8 cellular contexts compared by ENCODE assay signal in the genomic region with DNA sequence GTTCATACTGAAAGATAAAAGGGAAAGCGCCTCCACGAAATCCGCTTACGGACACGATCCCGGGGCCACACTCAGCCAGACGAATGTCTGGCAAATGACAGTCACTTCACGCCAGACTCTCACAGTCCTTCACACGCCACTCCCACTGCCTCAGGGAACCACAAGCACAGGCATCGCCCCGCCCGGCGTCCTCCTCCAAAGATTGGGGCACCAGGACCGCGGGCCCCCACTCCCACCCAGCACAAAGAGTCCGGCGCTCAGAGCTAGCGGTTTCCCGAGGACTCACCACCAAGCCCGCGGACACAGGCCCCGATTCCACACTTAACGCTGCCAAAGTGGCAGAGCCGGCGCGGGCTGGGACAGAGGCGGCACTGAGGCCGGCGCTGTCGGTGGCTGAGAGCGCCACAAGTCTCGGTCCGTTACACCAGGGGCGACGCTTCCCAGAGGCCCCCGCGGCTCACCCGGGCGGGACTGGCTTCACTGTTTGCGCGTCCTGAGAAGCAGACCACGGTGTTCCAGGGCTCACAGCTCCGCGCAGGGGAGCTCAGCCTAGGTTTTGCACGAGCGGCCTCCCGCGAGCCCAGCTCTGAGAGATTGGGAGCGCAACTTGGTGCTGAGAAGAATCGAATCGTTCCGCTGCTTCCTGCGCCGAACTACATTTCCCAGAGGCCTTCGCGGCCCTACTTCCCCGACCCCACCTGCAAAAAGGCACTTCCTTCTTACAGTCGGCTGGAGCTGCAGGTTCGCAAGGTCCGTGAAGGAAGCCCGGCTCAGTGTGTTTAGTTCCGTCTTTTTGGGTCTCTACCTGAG. TPM values are rescaled to one million over a fixed set of nuclear protein-coding genes. Genes with fewer than 3 reads are reported as not detected.
DNase-seq lines count a peak whose midpoint lies in the region; ATAC-seq and TF ChIP-seq lines count a peak whose summit lies in the region.

A gene (minus strand): TSS at position 647 of the 810 bp plus-strand sequence. CDS start 22,523 bp downstream, outside the sequence.

- H3K27me3 Mint-ChIP-seq in activated T-cell treated with anti-CD3 and anti-CD28 coated beads, Interleukin-2, amount 50 U/mL, for 72 hours (ENCODE audit: low read depth): no peaks in the 10 kb centered on the region

- H3K9ac ChIP-seq in PC-3 (ENCODE audit: low read length): peak within 1 kb of the TSS; percentile 49

- H3K27me3 ChIP-seq in PC-3 (ENCODE audit: low read length) (no peaks in the 10 kb centered on the region), esophagus squamous epithelium (no peaks in the 10 kb centered on the region), muscle layer of duodenum (ENCODE audit: low read depth, low read length) (no peaks in the 10 kb centered on the region)

- POLR2A ChIA-PET in PC-3 (lab: Charles Lee; ENCODE audit: unreplicated experiment): interaction anchor here (0.6 kb wide), 1 partner anchor 127 kb away, joined by 3 read pairs; a partner anchor contains a TSS

- H3K4me3 ChIP-seq in PC-3 (ENCODE audit: low read length): peak within 1 kb of the TSS; percentile 77
- peak within 1 kb of the TSS; percentile 71 to 88 (median 84) for H3K4me3 ChIP-seq in esophagus squamous epithelium
- peak within 1 kb of the TSS; percentile 81 to 95 for H3K4me3 ChIP-seq in muscle layer of duodenum (ENCODE audit: low read depth in 1 of 2, low read length in 2 of 2)

- peak within 1 kb of the TSS; percentile 61 for H3K27ac Mint-ChIP-seq in activated T-cell treated with anti-CD3 and anti-CD28 coated beads, Interleukin-2, amount 50 U/mL, for 72 hours

- no peaks in the 10 kb centered on the region for H3K79me2 ChIP-seq in PC-3 (ENCODE audit: low read length)

- BruUV-seq in PC-3 (replicated peaks; lab: Mats Ljungman, UMichigan): no TSS peak

- peaks cover 27 to 35% of the 10 kb centered on the region in 2 donors for H3K36me3 Mint-ChIP-seq in activated T-cell treated with anti-CD3 and anti-CD28 coated beads, Interleukin-2, amount 50 U/mL, for 72 hours (ENCODE audit: insufficient read depth in 2 of 2)

- H3K4me3 Mint-ChIP-seq in activated T-cell treated with anti-CD3 and anti-CD28 coated beads, Interleukin-2, amount 50 U/mL, for 72 hours: peak within 1 kb of the TSS; percentile 96 to 99

- H4K20me1 ChIP-seq in PC-3 (ENCODE audit: low read length): no peaks in the 10 kb centered on the region

- H3K4me1 ChIP-seq in PC-3 (ENCODE audit: insufficient read depth, low read length) (no peaks in the 10 kb centered on the region), esophagus squamous epithelium (peaks cover 10 to 36% (median 10%) of the 10 kb centered on the region in 3 donors), muscle layer of duodenum (ENCODE audit: control insufficient read depth in 1 of 2, insufficient read depth in 2 of 2, low read length in 2 of 2) (peaks cover 0 to 16% of the 10 kb centered on the region in 2 donors)

- peak within 1 kb of the TSS; percentile 89 for H2AFZ ChIP-seq in PC-3 (ENCODE audit: low read length)

- peak in 3 of 4 donors; percentile 14 to 37 (median 28) for TF ChIP-seq POLR2A in esophagus squamous epithelium (IDR thresholded peaks at IDR 0.05)

- H3K27ac ChIP-seq in PC-3 (ENCODE audit: low read length): no peak within 1 kb of the TSS
- H3K27ac ChIP-seq in esophagus squamous epithelium: peak within 1 kb of the TSS; percentile 79 to 96 (median 94)
- H3K27ac ChIP-seq in muscle layer of duodenum (ENCODE audit: low read length): peak within 1 kb of the TSS; percentile 53

- H3K36me3 ChIP-seq in PC-3 (ENCODE audit: low read depth, low read length) (peaks cover 18% of the 10 kb centered on the region; the same call in 1 of the 2 replicates), esophagus squamous epithelium (peaks cover 0 to 41% (median 0%) of the 10 kb centered on the region in 3 donors), muscle layer of duodenum (ENCODE audit: control insufficient read depth in 1 of 2, insufficient read depth in 2 of 2, low read length in 2 of 2) (peaks cover 13 to 36% of the 10 kb centered on the region in 2 donors)

- no peak for TF ChIP-seq CTCF in PC-3 (conservative IDR thresholded peaks at IDR 0.05; ENCODE audit: low read depth, low read length)
- TF ChIP-seq CTCF in esophagus squamous epithelium (IDR thresholded peaks at IDR 0.05): peak in 1 of 6 experiments; percentile 11

- peak within 1 kb of the TSS; percentile 76 for H3K4me2 ChIP-seq in PC-3 (ENCODE audit: low read length)

- peaks cover 9 to 18% of the 10 kb centered on the region in 2 donors for H3K9me3 Mint-ChIP-seq in activated T-cell treated with anti-CD3 and anti-CD28 coated beads, Interleukin-2, amount 50 U/mL, for 72 hours

- CTCF ChIA-PET in PC-3 (lab: Charles Lee): no interaction called here

- peak; percentile 59 for ATAC-seq in GM21447 (IDR thresholded peaks at IDR 0.05; ENCODE audit: unreplicated experiment)
- ATAC-seq in PC-3: peak; percentile 90
- ATAC-seq in activated T-cell treated with anti-CD3 and anti-CD28 coated beads, Interleukin-2, amount 50 U/mL, for 72 hours (replicated peaks in 1 of 2): peak; percentile 72 to 75

- intact Hi-C loops in PC-3 (cut with micrococcal nuclease) (no loop called here), esophagus squamous epithelium (cut with DNase I) (no loop called here)

- WGBS in esophagus squamous epithelium, 2 donors: 0 to 1% methylated on average over 8 to 10 of the region's 62 CpGs

- 0 out of 2 replicates have a peak, but pooled peaks cover 11% of the 10 kb centered on the region for H3K9me3 ChIP-seq in PC-3 (ENCODE audit: low read length)
- H3K9me3 ChIP-seq in esophagus squamous epithelium: peaks cover 0 to 20% (median 0%) of the 10 kb centered on the region in 3 donors
- peaks cover 11 to 14% of the 10 kb centered on the region in 2 donors for H3K9me3 ChIP-seq in muscle layer of duodenum (ENCODE audit: control insufficient read depth in 1 of 2, low read length in 2 of 2)

- H3K9me2 ChIP-seq in PC-3 (replicated peaks; ENCODE audit: low read length): no peaks in the 10 kb centered on the region

- H3F3A ChIP-seq in PC-3 (ENCODE audit: low read length, unreplicated experiment): no peaks in the 10 kb centered on the region

- DNase-seq in D341Med (ENCODE audit: low spot score) (peak; percentile 85), HuH-7 (ENCODE audit: low spot score) (peak; percentile 85), PC-3 (peak; percentile 67), esophagus squamous epithelium (lab: John Stamatoyannopoulos, UW) (peak; percentile 59)
- DNase-seq in activated T-cell treated with anti-CD3 and anti-CD28 coated beads, Interleukin-2, amount 50 U/mL, for 72 hours: peak; percentile 87 to 91
- peak; percentile 73 for DNase-seq in stimulated activated CD8-positive, alpha-beta memory T cell treated with anti-CD3 and anti-CD28 coated beads, Interleukin-7, amount 100 ng/mL, for 24 hours (ENCODE audit: low read depth)

- H3K4me1 Mint-ChIP-seq in activated T-cell treated with anti-CD3 and anti-CD28 coated beads, Interleukin-2, amount 50 U/mL, for 72 hours (ENCODE audit: low read depth): peaks cover 40% of the 10 kb centered on the region

RNA-seq across cellular contexts. Expression of the gene that starts here (rescaled TPM):
- total RNA-seq in PC-3 (2014; rRNA removed) (1.5 and 2.0 TPM in 2 replicates), esophagus squamous epithelium (1 to 10 TPM in 2 of 4 donors, under 1 TPM in 2; 0.61 to 2.7 (median 1.1) TPM)
- total RNA-seq in activated T-cell treated with anti-CD3 and anti-CD28 coated beads, Interleukin-2, amount 50 U/mL, for 72 hours: 10 to 100 TPM in 1 of 2 donors, 1 to 10 TPM in 1; 9.8 to 16.1 TPM
